1 cellular context compared by ENCODE assay signal in genomic region chr11:130477646-130478203, GRCh38.
TF ChIP-seq lines count a peak whose summit lies in the region.

No MANE protein-coding gene starts in this region.

TF ChIP-seq in IMR-90, 13 proteins besides CTCF, POLR2A, EP300 and RAD21:
- no peak for TF ChIP-seq MAZ (IDR thresholded peaks at IDR 0.05; ENCODE audit: borderline replicate concordance, low read depth, low read length)
- TF ChIP-seq BHLHE40 (IDR thresholded peaks at IDR 0.05; ENCODE audit: low read depth, low read length) = no peak
- TF ChIP-seq RCOR1 (IDR thresholded peaks at IDR 0.05; ENCODE audit: insufficient replicate concordance, low read length) = no peak
- no peak for TF ChIP-seq RFX5 (IDR thresholded peaks at IDR 0.05; ENCODE audit: low read depth, low read length)
- TF ChIP-seq MXI1 (IDR thresholded peaks at IDR 0.05; ENCODE audit: borderline replicate concordance, low read depth, low read length) = no peak
TF ChIP-seq in IMR-90: peak in this region for 0.
